Comparison of ENCODE assay signal across 15 cellular contexts in genomic region chr7:105643857-105644256, GRCh38.
"Had no signal": no experiment of that assay in that cellular context is flagged by ENCODE, and none has a peak within 500 bp of the region (broad histone marks: within the 10 kb centered on the region; RNA-seq: fewer than 3 reads in every experiment).

No MANE protein-coding gene starts in this region.

- H3K27me3 ChIP-seq: hepatocyte, right lobe of liver had no signal

- ATAC-seq: activated naive CD8-positive, alpha-beta T cell treated with anti-CD3 and anti-CD28 coated beads, Interleukin-2, amount 50 U/mL, for 24 hours; activated T-cell treated with anti-CD3 and anti-CD28 coated beads, Interleukin-2, amount 50 U/mL, for 72 hours; right lobe of liver had no signal

- H3K9me3 Mint-ChIP-seq: activated CD4-positive, alpha-beta memory T cell treated with anti-CD3 and anti-CD28 coated beads for 36 hours; activated naive CD8-positive, alpha-beta T cell treated with anti-CD3 and anti-CD28 coated beads, Interleukin-2, amount 50 U/mL, for 24 hours; activated T-cell treated with anti-CD3 and anti-CD28 coated beads, Interleukin-2, amount 50 U/mL, for 72 hours had no signal

- H3K27me3 Mint-ChIP-seq: activated CD4-positive, alpha-beta memory T cell treated with anti-CD3 and anti-CD28 coated beads for 36 hours; activated naive CD8-positive, alpha-beta T cell treated with anti-CD3 and anti-CD28 coated beads, Interleukin-2, amount 50 U/mL, for 24 hours had no signal

- H3K79me2 ChIP-seq: hepatocyte had no signal

- H3K9me3 ChIP-seq: psoas muscle, right lobe of liver had no signal

- H2AFZ ChIP-seq: hepatocyte had no signal

- H3K4me3 Mint-ChIP-seq: activated CD4-positive, alpha-beta memory T cell treated with anti-CD3 and anti-CD28 coated beads for 36 hours; activated naive CD8-positive, alpha-beta T cell treated with anti-CD3 and anti-CD28 coated beads, Interleukin-2, amount 50 U/mL, for 24 hours; activated T-cell treated with anti-CD3 and anti-CD28 coated beads, Interleukin-2, amount 50 U/mL, for 72 hours had no signal

- H3K27ac ChIP-seq: epithelial cell of prostate, hepatocyte, psoas muscle, right lobe of liver had no signal

- DNase-seq: activated CD4-positive, alpha-beta memory T cell treated with anti-CD3 and anti-CD28 coated beads for 36 hours; activated CD4-positive, alpha-beta T cell treated with anti-CD3 and anti-CD28 coated beads for 1 hour; activated naive CD8-positive, alpha-beta T cell treated with anti-CD3 and anti-CD28 coated beads, Interleukin-2, amount 50 U/mL, for 24 hours; activated T-cell treated with anti-CD3 and anti-CD28 coated beads, Interleukin-2, amount 50 U/mL, for 72 hours; cortex of kidney; effector CD8-positive, alpha-beta T cell; midbrain; right lobe of liver; stimulated activated CD4-positive, alpha-beta T cell treated with anti-CD3 and anti-CD28 coated beads, Interleukin-2, amount 100 ng/mL, for 24 hours; stimulated activated naive CD4-positive, alpha-beta T cell treated with Interleukin-2 at 50 U/mL for 16 hours; trophoblast cell had no signal

- H3K27ac Mint-ChIP-seq: activated CD4-positive, alpha-beta memory T cell treated with anti-CD3 and anti-CD28 coated beads for 36 hours; activated naive CD8-positive, alpha-beta T cell treated with anti-CD3 and anti-CD28 coated beads, Interleukin-2, amount 50 U/mL, for 24 hours; activated T-cell treated with anti-CD3 and anti-CD28 coated beads, Interleukin-2, amount 50 U/mL, for 72 hours had no signal

- FAIRE-seq: astrocyte had no signal

- H3K4me1 Mint-ChIP-seq: activated naive CD8-positive, alpha-beta T cell treated with anti-CD3 and anti-CD28 coated beads, Interleukin-2, amount 50 U/mL, for 24 hours had no signal

- H3K4me2 ChIP-seq: hepatocyte had no signal

- H3K4me3 ChIP-seq: hepatocyte, psoas muscle, right lobe of liver had no signal
